ENCODE assay signal across 14 cellular contexts in genomic region chr3:107414325-107414964, GRCh38. TPM values are rescaled to one million over a fixed set of nuclear protein-coding genes. Genes with fewer than 3 reads are reported as not detected.
DNase-seq lines count a peak whose midpoint lies in the region; ATAC-seq and TF ChIP-seq lines count a peak whose summit lies in the region.
"Had no signal": no experiment of that assay in that cellular context is flagged by ENCODE, and none has a peak within 500 bp of the region (broad histone marks: within the 10 kb centered on the region; RNA-seq: fewer than 3 reads in every experiment).

No MANE protein-coding gene starts in this region.

- POLR2A ChIA-PET in OCI-LY7 (lab: Charles Lee), result interaction anchor here (1.9 kb wide), 1 partner anchor 11 kb away, joined by 5 read pairs; no protein-coding TSS in a partner anchor

- no peaks in the 10 kb centered on the region for H3K27me3 Mint-ChIP-seq in activated T-cell treated with anti-CD3 and anti-CD28 coated beads, Interleukin-2, amount 50 U/mL, for 4 hours (ENCODE audit: low read depth)
- no peaks in the 10 kb centered on the region for H3K27me3 Mint-ChIP-seq in activated T-cell treated with anti-CD3 and anti-CD28 coated beads, Interleukin-2, amount 50 U/mL, for 24 hours

- H3K27ac Mint-ChIP-seq in activated T-cell treated with anti-CD3 and anti-CD28 coated beads, Interleukin-2, amount 50 U/mL, for 24 hours, result no peak overlapping the region
- no peak overlapping the region for H3K27ac Mint-ChIP-seq in stimulated activated effector memory CD8-positive, alpha-beta T cell treated with anti-CD3 and anti-CD28 coated beads, Interleukin-12 subunit alpha, Interleukin-12 subunit beta, amount 100 ng/mL, for 72 hours
- H3K27ac Mint-ChIP-seq: nephron had no signal

- DNase-seq in activated T-cell treated with anti-CD3 and anti-CD28 coated beads, Interleukin-2, amount 50 U/mL, for 4 hours, result no peak
- DNase-seq in activated T-cell treated with anti-CD3 and anti-CD28 coated beads, Interleukin-2, amount 50 U/mL, for 24 hours, result no peak
- no peak for DNase-seq in stimulated activated effector memory CD8-positive, alpha-beta T cell treated with anti-CD3 and anti-CD28 coated beads, Interleukin-12 subunit alpha, Interleukin-12 subunit beta, amount 100 ng/mL, for 72 hours (ENCODE audit: low spot score in 2 of 2)
- DNase-seq in ecto neural progenitor cell (ENCODE audit: low spot score) (no peak), OCI-LY7 (ENCODE audit: low spot score) (no peak)
- DNase-seq in activated CD4-positive, alpha-beta T cell treated with anti-CD3 and anti-CD28 coated beads for 48 hours, result no peak
- DNase-seq: islet precursor cell, NCI-H510A had no signal

- H3K4me1 ChIP-seq in OCI-LY7 (ENCODE audit: insufficient read depth, low read length, poor library complexity, severe bottlenecking), result no peaks in the 10 kb centered on the region

- H3K9me2 ChIP-seq in OCI-LY7 (ENCODE audit: insufficient read depth, low read length), result no peaks in the 10 kb centered on the region

- no peak overlapping the region for H3K4me2 ChIP-seq in OCI-LY7 (ENCODE audit: low read length)

- H3K79me2 ChIP-seq in OCI-LY7 (ENCODE audit: insufficient read depth, low read depth, low read length), result no peaks in the 10 kb centered on the region

- intact Hi-C loops in OCI-LY7 (cut with micrococcal nuclease; ENCODE audit: unreplicated experiment), result no loop called here

- no peaks in the 10 kb centered on the region for H3K36me3 Mint-ChIP-seq in activated T-cell treated with anti-CD3 and anti-CD28 coated beads, Interleukin-2, amount 50 U/mL, for 4 hours (ENCODE audit: insufficient read depth)
- no peaks in the 10 kb centered on the region for H3K36me3 Mint-ChIP-seq in activated T-cell treated with anti-CD3 and anti-CD28 coated beads, Interleukin-2, amount 50 U/mL, for 24 hours (ENCODE audit: low read depth)
- H3K36me3 Mint-ChIP-seq in stimulated activated effector memory CD8-positive, alpha-beta T cell treated with anti-CD3 and anti-CD28 coated beads, Interleukin-12 subunit alpha, Interleukin-12 subunit beta, amount 100 ng/mL, for 72 hours, result no peaks in the 10 kb centered on the region

- H3K4me3 Mint-ChIP-seq in activated T-cell treated with anti-CD3 and anti-CD28 coated beads, Interleukin-2, amount 50 U/mL, for 4 hours, result no peak overlapping the region
- no peak overlapping the region for H3K4me3 Mint-ChIP-seq in activated T-cell treated with anti-CD3 and anti-CD28 coated beads, Interleukin-2, amount 50 U/mL, for 24 hours
- no peak overlapping the region for H3K4me3 Mint-ChIP-seq in stimulated activated effector memory CD8-positive, alpha-beta T cell treated with anti-CD3 and anti-CD28 coated beads, Interleukin-12 subunit alpha, Interleukin-12 subunit beta, amount 100 ng/mL, for 72 hours
- H3K4me3 Mint-ChIP-seq: nephron had no signal

- peaks cover 7% of the 10 kb centered on the region for H3K4me1 Mint-ChIP-seq in activated T-cell treated with anti-CD3 and anti-CD28 coated beads, Interleukin-2, amount 50 U/mL, for 4 hours (ENCODE audit: low read depth)
- peaks cover 9% of the 10 kb centered on the region for H3K4me1 Mint-ChIP-seq in activated T-cell treated with anti-CD3 and anti-CD28 coated beads, Interleukin-2, amount 50 U/mL, for 24 hours (ENCODE audit: low read depth)
- no peaks in the 10 kb centered on the region for H3K4me1 Mint-ChIP-seq in stimulated activated effector memory CD8-positive, alpha-beta T cell treated with anti-CD3 and anti-CD28 coated beads, Interleukin-12 subunit alpha, Interleukin-12 subunit beta, amount 100 ng/mL, for 72 hours

- CTCF ChIA-PET in OCI-LY7 (lab: Charles Lee; ENCODE audit: unreplicated experiment), result no interaction called here

- H3K27ac ChIP-seq in OCI-LY7 (ENCODE audit: low read depth, low read length, poor library complexity, severe bottlenecking), result no peak overlapping the region
- H3K27ac ChIP-seq: skin epidermis had no signal

- H3K4me3 ChIP-seq in OCI-LY7 (ENCODE audit: low read depth, low read length, poor library complexity, severe bottlenecking), result no peak overlapping the region
- H3K4me3 ChIP-seq: skin epidermis had no signal

- no peaks in the 10 kb centered on the region for H4K20me1 ChIP-seq in OCI-LY7 (ENCODE audit: insufficient read depth, low read length)

- BruUV-seq in OCI-LY7 (replicated peaks; lab: Mats Ljungman, UMichigan), result no TSS peak

- TF ChIP-seq CTCF in OCI-LY7 (conservative IDR thresholded peaks at IDR 0.05; ENCODE audit: low read length), result no peak

- peak; percentile 82 to 91 for ATAC-seq in activated T-cell treated with anti-CD3 and anti-CD28 coated beads, Interleukin-2, amount 50 U/mL, for 4 hours
- peak; percentile 95 for ATAC-seq in HG02610 (IDR thresholded peaks at IDR 0.05; ENCODE audit: unreplicated experiment)
- peak; percentile 82 for ATAC-seq in HG03442 (IDR thresholded peaks at IDR 0.05; ENCODE audit: unreplicated experiment)
- ATAC-seq in stimulated activated effector memory CD8-positive, alpha-beta T cell treated with anti-CD3 and anti-CD28 coated beads, Interleukin-12 subunit alpha, Interleukin-12 subunit beta, amount 100 ng/mL, for 72 hours, result peak; percentile 79
- ATAC-seq: esophagus mucosa had no signal

- H3K36me3 ChIP-seq in OCI-LY7 (ENCODE audit: insufficient read depth, low read length), result no peaks in the 10 kb centered on the region

- peaks cover 10% of the 10 kb centered on the region for H3K9me3 Mint-ChIP-seq in activated T-cell treated with anti-CD3 and anti-CD28 coated beads, Interleukin-2, amount 50 U/mL, for 4 hours
- peaks cover 2% of the 10 kb centered on the region for H3K9me3 Mint-ChIP-seq in activated T-cell treated with anti-CD3 and anti-CD28 coated beads, Interleukin-2, amount 50 U/mL, for 24 hours
- H3K9me3 Mint-ChIP-seq in stimulated activated effector memory CD8-positive, alpha-beta T cell treated with anti-CD3 and anti-CD28 coated beads, Interleukin-12 subunit alpha, Interleukin-12 subunit beta, amount 100 ng/mL, for 72 hours, result peaks cover 3% of the 10 kb centered on the region

- H2AFZ ChIP-seq in OCI-LY7 (ENCODE audit: low read length), result no peak overlapping the region

- 0 out of 2 replicates have a peak, but pooled peaks cover 2% of the 10 kb centered on the region for H3K9me3 ChIP-seq in OCI-LY7 (ENCODE audit: low read length)

RNA-seq across cellular contexts. Expression of gene CCDC54, which starts 37.2 kb away (rescaled TPM):
- total RNA-seq in activated T-cell treated with anti-CD3 and anti-CD28 coated beads, Interleukin-2, amount 50 U/mL, for 4 hours, result not detected
- not detected in 2 replicates for total RNA-seq in OCI-LY7 (2014; rRNA removed; shearing (Covaris generic))
- not detected in 2 replicates for total RNA-seq in OCI-LY7 (2022)
- total RNA-seq: A673, esophagus mucosa had no signal
